8 cellular contexts compared by ENCODE assay signal in genomic region chr6:7727951-7728854, GRCh38. TPM values are rescaled to one million over a fixed set of nuclear protein-coding genes. Genes with fewer than 3 reads are reported as not detected.
DNase-seq lines count a peak whose midpoint lies in the region; ATAC-seq, FAIRE-seq and TF ChIP-seq lines count a peak whose summit lies in the region.
"Had no signal": no experiment of that assay in that cellular context is flagged by ENCODE, and none has a peak within 500 bp of the region (broad histone marks: within the 10 kb centered on the region; RNA-seq: fewer than 3 reads in every experiment).

No MANE protein-coding gene starts in this region.

- ATAC-seq in HG02870 (IDR thresholded peaks at IDR 0.05; ENCODE audit: unreplicated experiment) (no peak), GM19463 (IDR thresholded peaks at IDR 0.05; ENCODE audit: unreplicated experiment) (no peak)

- 4% methylated on average over 45 of the region's 45 CpGs for WGBS in smooth muscle cell (ENCODE audit: low lambda C conversion rate)

- FAIRE-seq in astrocyte (lab: Jason Lieb, UNC): no peak
- FAIRE-seq: TTC549 had no signal

- H3K9me3 ChIP-seq in astrocyte (ENCODE audit: insufficient read depth, low read depth, low read length) (no peaks in the 10 kb centered on the region), iPS-20b (ENCODE audit: insufficient read depth, low read depth, low read length) (no peaks in the 10 kb centered on the region), smooth muscle cell (replicated peaks; ENCODE audit: low read depth) (no peaks in the 10 kb centered on the region)

- peak overlapping the region; percentile 38 for H2AFZ ChIP-seq in astrocyte (ENCODE audit: low read depth, low read length)
- H2AFZ ChIP-seq in smooth muscle cell (ENCODE audit: low read depth): peak overlapping the region; percentile 51

- H4K20me1 ChIP-seq in astrocyte (ENCODE audit: insufficient read depth, low read length): peaks cover 3% of the 10 kb centered on the region
- H4K20me1 ChIP-seq in smooth muscle cell (ENCODE audit: low read depth): peaks cover 3% of the 10 kb centered on the region

- H3K4me3 ChIP-seq in GM12875 (ENCODE audit: low read depth, low read length) (peak overlapping the region; percentile 44), astrocyte (ENCODE audit: insufficient read depth, low read depth, low read length) (peak overlapping the region; percentile 56), iPS-20b (ENCODE audit: low read length) (peak overlapping the region; percentile 63), smooth muscle cell (peak overlapping the region; percentile 60)

- no peak overlapping the region for H3K27ac Mint-ChIP-seq in astrocyte (ENCODE audit: unreplicated experiment)

- DNase-seq in NCI-H1694 treated with DMSO at 0.1 percent for 48 hours (lab: John Stamatoyannopoulos, UW) (peak; percentile 50), astrocyte (ENCODE audit: low read depth) (no peak), smooth muscle cell (lab: John Stamatoyannopoulos, UW; ENCODE audit: unreplicated experiment) (no peak)

- H3K79me2 ChIP-seq in astrocyte (ENCODE audit: insufficient read depth, low read length): no peaks in the 10 kb centered on the region
- no peaks in the 10 kb centered on the region for H3K79me2 ChIP-seq in smooth muscle cell (ENCODE audit: low read depth)

- no peak for TF ChIP-seq CTCF in GM12875 (IDR thresholded peaks at IDR 0.05; ENCODE audit: borderline replicate concordance, insufficient read depth, low read depth, low read length)
- no peak for TF ChIP-seq CTCF in astrocyte (IDR thresholded peaks at IDR 0.05; ENCODE audit: insufficient read depth, low read depth, low read length)
- no peak for TF ChIP-seq CTCF in smooth muscle cell (IDR thresholded peaks at IDR 0.05; ENCODE audit: borderline replicate concordance, insufficient read depth, poor library complexity, severe bottlenecking)

- peaks cover 34% of the 10 kb centered on the region for H3K4me1 Mint-ChIP-seq in astrocyte (ENCODE audit: low read depth, unreplicated experiment)

- no peaks in the 10 kb centered on the region for H3K36me3 ChIP-seq in astrocyte (ENCODE audit: insufficient read depth, low read length)
- H3K36me3 ChIP-seq in iPS-20b (ENCODE audit: insufficient read depth, low read depth, low read length): no peaks in the 10 kb centered on the region
- no peaks in the 10 kb centered on the region for H3K36me3 ChIP-seq in smooth muscle cell (ENCODE audit: low read depth)

- H3K27ac ChIP-seq in astrocyte (ENCODE audit: low read depth, low read length) (no peak overlapping the region), iPS-20b (ENCODE audit: low read length) (no peak overlapping the region), smooth muscle cell (ENCODE audit: low read depth) (no peak overlapping the region)

- H3K27me3 ChIP-seq in astrocyte (ENCODE audit: insufficient read depth, low read length) (peaks cover 35% of the 10 kb centered on the region), iPS-20b (ENCODE audit: insufficient read depth, low read length) (peaks cover 84% of the 10 kb centered on the region), smooth muscle cell (ENCODE audit: low read depth) (peaks cover 41% of the 10 kb centered on the region)

- H3F3A ChIP-seq in smooth muscle cell (ENCODE audit: low read depth): peaks cover 17% of the 10 kb centered on the region

- H3K9ac ChIP-seq in astrocyte (ENCODE audit: low read length) (peak overlapping the region; percentile 55), iPS-20b (ENCODE audit: low read depth, low read length) (no peak overlapping the region), smooth muscle cell (ENCODE audit: low read depth) (no peak overlapping the region)

- H3K4me1 ChIP-seq in astrocyte (ENCODE audit: insufficient read depth, low read length) (peaks cover 29% of the 10 kb centered on the region), iPS-20b (ENCODE audit: insufficient read depth, low read length) (peaks cover 33% of the 10 kb centered on the region), smooth muscle cell (ENCODE audit: low read depth) (peaks cover 28% of the 10 kb centered on the region)

- H3K36me3 Mint-ChIP-seq in astrocyte (ENCODE audit: low read depth, unreplicated experiment): no peaks in the 10 kb centered on the region

- peak overlapping the region; percentile 80 for H3K4me3 Mint-ChIP-seq in astrocyte (ENCODE audit: unreplicated experiment)

- H3K27me3 Mint-ChIP-seq in astrocyte (ENCODE audit: low read depth, unreplicated experiment): peaks cover 21% of the 10 kb centered on the region

- H3K4me2 ChIP-seq in astrocyte (ENCODE audit: low read length) (peak overlapping the region; percentile 94), smooth muscle cell (peak overlapping the region; percentile 93)

- H3K9me3 Mint-ChIP-seq in astrocyte (ENCODE audit: unreplicated experiment): no peaks in the 10 kb centered on the region

RNA-seq across cellular contexts. Expression of gene BMP6, which starts 2.3 kb away (rescaled TPM):
- total RNA-seq in astrocyte (2.2 and 2.8 TPM in 2 replicates), smooth muscle cell (14.5 and 14.7 TPM in 2 replicates)
- 10.1 and 17.0 TPM in 2 replicates for polyA plus RNA-seq in smooth muscle cell
